In genomic region chr5:137822158-137822764, GRCh38 we compare ENCODE assay signal across 9 cellular contexts. TPM values are rescaled to one million over a fixed set of nuclear protein-coding genes. Genes with fewer than 3 reads are reported as not detected.
A peak's percentile ranks its signal among the peaks of the same experiment; 100 is the strongest.
DNase-seq lines count a peak whose midpoint lies in the region; ATAC-seq and TF ChIP-seq lines count a peak whose summit lies in the region.
"Had no signal": no experiment of that assay in that cellular context is flagged by ENCODE, and none has a peak within 500 bp of the region (broad histone marks: within the 10 kb centered on the region; RNA-seq: fewer than 3 reads in every experiment).

No MANE protein-coding gene starts in this region.

- H3F3A ChIP-seq in Loucy (ENCODE audit: low read depth), result no peaks in the 10 kb centered on the region

- no peaks in the 10 kb centered on the region for H3K27me3 ChIP-seq in Loucy (ENCODE audit: insufficient read depth, low read length, poor library complexity, severe bottlenecking)

- ATAC-seq in WTC11 (peak; percentile 92), HG02938 (IDR thresholded peaks at IDR 0.05; ENCODE audit: unreplicated experiment) (no peak), GM21786 (IDR thresholded peaks at IDR 0.05; ENCODE audit: unreplicated experiment) (no peak), HG02840 (IDR thresholded peaks at IDR 0.05; ENCODE audit: low FRiP score, unreplicated experiment) (no peak)

- CTCF ChIA-PET in GM10248 (lab: Yijun Ruan, JAX) (interaction anchor here (0.9 to 2.5 kb wide), 12 partner anchors 12 to 193 kb away, joined by 3 to 21 read pairs (median 5); no protein-coding TSS in a partner anchor), WTC11 (lab: Charles Lee) (interaction anchor here (0.6 to 5.7 kb wide), 22 partner anchors 11 to 217 kb away, joined by 3 to 97 read pairs (median 4); partner anchors contain the start of genes KLHL3 and PKD2L2)

- no peaks in the 10 kb centered on the region for H3K36me3 Mint-ChIP-seq in WTC11

- H3K4me3 Mint-ChIP-seq in WTC11, result no peak overlapping the region

- no peaks in the 10 kb centered on the region for H3K36me3 ChIP-seq in Loucy (ENCODE audit: insufficient read depth, low read length)

- no peak overlapping the region for H3K9ac ChIP-seq in Loucy (ENCODE audit: low read depth, low read length, poor library complexity, severe bottlenecking)

- peak; percentile 27 for TF ChIP-seq CTCF in GM10248 (IDR thresholded peaks at IDR 0.05; ENCODE audit: control extremely low read depth, extremely low read depth, low read depth, missing control alignments)
- peak; percentile 63 for TF ChIP-seq CTCF in Loucy (conservative IDR thresholded peaks at IDR 0.05; ENCODE audit: low read length)
- no peak for TF ChIP-seq CTCF in WTC11 (IDR thresholded peaks at IDR 0.05)

- no peak overlapping the region for H2AFZ ChIP-seq in Loucy (ENCODE audit: low read length)

- no peak overlapping the region for H3K27ac Mint-ChIP-seq in WTC11

- H3K4me1 ChIP-seq in Loucy (ENCODE audit: insufficient read depth, low read length, poor library complexity, severe bottlenecking), result no peaks in the 10 kb centered on the region

- H3K79me2 ChIP-seq in Loucy (ENCODE audit: insufficient read depth, low read length), result no peaks in the 10 kb centered on the region

- peaks cover 19% of the 10 kb centered on the region for H3K4me1 Mint-ChIP-seq in WTC11

- no peaks in the 10 kb centered on the region for H3K27me3 Mint-ChIP-seq in WTC11 (ENCODE audit: low read depth)

- POLR2A ChIA-PET in GM10248 (lab: Yijun Ruan, JAX) (no interaction called here), WTC11 (lab: Charles Lee) (no interaction called here)

- peak; percentile 54 for DNase-seq in GM10248 (ENCODE audit: extremely low spot score)
- DNase-seq in WTC11 (ENCODE audit: low spot score), result peak; percentile 63
- DNase-seq in iPS-NIHi7 (ENCODE audit: extremely low spot score), result peak; percentile 83
- no peak for DNase-seq in activated effector memory CD4-positive, alpha-beta T cell treated with Interleukin-2 at 50 U/mL for 16 hours

- H3K9me3 ChIP-seq in Loucy (ENCODE audit: insufficient read depth, low read depth, low read length), result no peaks in the 10 kb centered on the region

- no peaks in the 10 kb centered on the region for H3K9me2 ChIP-seq in Loucy (replicated peaks; ENCODE audit: low read depth, low read length)

- no peaks in the 10 kb centered on the region for H4K20me1 ChIP-seq in Loucy (ENCODE audit: insufficient read depth, low read length, poor library complexity, severe bottlenecking)

- no peak overlapping the region for H3K4me3 ChIP-seq in Loucy (ENCODE audit: low read length, poor library complexity, severe bottlenecking)

- no peak overlapping the region for H3K4me2 ChIP-seq in Loucy (ENCODE audit: low read depth, low read length, poor library complexity, severe bottlenecking)

- H3K9me3 Mint-ChIP-seq in WTC11, result peaks cover 6% of the 10 kb centered on the region

TF ChIP-seq in WTC11, 78 proteins besides CTCF, POLR2A, EP300 and RAD21:
- TF ChIP-seq TP53 (CRISPR knock-in tag; IDR thresholded peaks at IDR 0.05), result no peak
- no peak for TF ChIP-seq MLX (CRISPR knock-in tag; IDR thresholded peaks at IDR 0.05)
- no peak for TF ChIP-seq FOXJ3 (CRISPR knock-in tag; IDR thresholded peaks at IDR 0.05; ENCODE audit: borderline replicate concordance)
- no peak for TF ChIP-seq KAT7 (CRISPR knock-in tag; IDR thresholded peaks at IDR 0.05; ENCODE audit: borderline replicate concordance)
- no peak for TF ChIP-seq USF1 (CRISPR knock-in tag; IDR thresholded peaks at IDR 0.05)
- TF ChIP-seq ZNF512 (CRISPR knock-in tag; IDR thresholded peaks at IDR 0.05; ENCODE audit: borderline replicate concordance), result no peak
- TF ChIP-seq NFE2L1 (CRISPR knock-in tag; IDR thresholded peaks at IDR 0.05), result no peak
- TF ChIP-seq ZNF423 (CRISPR knock-in tag; IDR thresholded peaks at IDR 0.05), result no peak
- TF ChIP-seq MYBL2 (CRISPR knock-in tag; IDR thresholded peaks at IDR 0.05), result no peak
- no peak for TF ChIP-seq EMX1 (CRISPR knock-in tag; IDR thresholded peaks at IDR 0.05)
- no peak for TF ChIP-seq E2F1 (CRISPR knock-in tag; IDR thresholded peaks at IDR 0.05)
- TF ChIP-seq HMGA2 (CRISPR knock-in tag; IDR thresholded peaks at IDR 0.05), result no peak

RNA-seq across cellular contexts. Expression of gene MYOT, which starts 45.4 kb away (rescaled TPM):
- total RNA-seq in WTC11 (2021), result not detected in 3 replicates
- total RNA-seq: pulmonary artery endothelial cell had no signal
